Comparison of ENCODE assay signal across 1 cellular context in the genomic region with DNA sequence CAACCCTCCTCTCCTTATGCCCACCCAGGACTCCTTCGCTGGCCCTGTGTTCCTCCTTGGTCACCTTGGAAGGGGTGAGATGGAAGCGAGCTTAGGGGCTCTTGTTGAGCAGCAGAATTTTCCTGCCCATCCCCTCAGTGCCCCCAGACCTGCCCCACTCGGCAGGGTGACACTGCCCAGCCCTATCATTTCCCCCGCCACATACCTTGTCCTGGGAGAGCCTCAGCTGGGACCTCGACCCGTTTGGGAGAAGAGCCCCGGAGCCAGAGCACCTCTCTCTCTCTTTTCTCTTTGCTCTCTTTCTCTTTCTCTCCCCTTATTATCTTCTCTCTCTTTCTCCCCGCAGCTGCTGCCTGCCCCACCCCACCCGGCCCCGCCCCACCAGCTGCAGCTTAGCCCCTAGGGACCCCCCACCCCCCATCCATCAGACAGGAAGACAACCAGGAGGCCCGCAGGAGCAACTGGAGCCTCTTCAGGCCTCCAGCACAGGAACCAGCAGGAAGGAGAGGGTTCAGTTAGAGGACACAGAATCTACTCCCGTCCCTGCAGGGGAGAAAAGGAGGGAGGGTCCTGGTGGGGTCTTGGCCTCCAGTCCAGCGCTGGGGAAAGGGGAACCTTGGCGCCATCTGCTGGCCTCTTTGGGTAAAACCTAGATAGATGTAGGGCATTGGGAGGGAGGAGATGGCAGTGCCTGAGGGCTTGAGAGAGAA.
TF ChIP-seq lines count a peak whose summit lies in the region.

No MANE protein-coding gene starts in this region.

TF ChIP-seq in HEK293T, 16 proteins besides CTCF, POLR2A, EP300 and RAD21 (continued from another document):
- TF ChIP-seq, protein P1, sequence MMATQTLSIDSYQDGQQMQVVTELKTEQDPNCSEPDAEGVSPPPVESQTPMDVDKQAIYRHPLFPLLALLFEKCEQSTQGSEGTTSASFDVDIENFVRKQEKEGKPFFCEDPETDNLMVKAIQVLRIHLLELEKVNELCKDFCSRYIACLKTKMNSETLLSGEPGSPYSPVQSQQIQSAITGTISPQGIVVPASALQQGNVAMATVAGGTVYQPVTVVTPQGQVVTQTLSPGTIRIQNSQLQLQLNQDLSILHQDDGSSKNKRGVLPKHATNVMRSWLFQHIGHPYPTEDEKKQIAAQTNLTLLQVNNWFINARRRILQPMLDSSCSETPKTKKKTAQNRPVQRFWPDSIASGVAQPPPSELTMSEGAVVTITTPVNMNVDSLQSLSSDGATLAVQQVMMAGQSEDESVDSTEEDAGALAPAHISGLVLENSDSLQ (IDR thresholded peaks at IDR 0.05), result no peak
- no peak for TF ChIP-seq TARDBP (IDR thresholded peaks at IDR 0.05)
